ENCODE assay signal across 18 cellular contexts in genomic region chr12:57187222-57188089, GRCh38. TPM values are rescaled to one million over a fixed set of nuclear protein-coding genes. Genes with fewer than 3 reads are reported as not detected.
DNase-seq lines count a peak whose midpoint lies in the region; ATAC-seq and TF ChIP-seq lines count a peak whose summit lies in the region.
"Had no signal": no experiment of that assay in that cellular context is flagged by ENCODE, and none has a peak within 500 bp of the region (broad histone marks: within the 10 kb centered on the region; RNA-seq: fewer than 3 reads in every experiment).

No MANE protein-coding gene starts in this region.

- H3K9me3 ChIP-seq in breast epithelium (no peaks in the 10 kb centered on the region), uterus (no peaks in the 10 kb centered on the region)

- peaks cover 36% of the 10 kb centered on the region for H3K36me3 Mint-ChIP-seq in MCF 10A (ENCODE audit: insufficient read depth, unreplicated experiment)

- no peak overlapping the region for H3K27ac Mint-ChIP-seq in MCF 10A (ENCODE audit: low read depth, unreplicated experiment)

- no peaks in the 10 kb centered on the region for H3K27me3 Mint-ChIP-seq in MCF 10A (ENCODE audit: insufficient read depth, unreplicated experiment)

- DNase-seq in breast epithelium (ENCODE audit: low spot score in 2 of 2), result no peak
- no peak for DNase-seq in MCF 10A (ENCODE audit: unreplicated experiment)
- DNase-seq in RWPE1 (ENCODE audit: low spot score), result no peak
- peak in 2 of 10 donors; percentile 54 to 56 for DNase-seq in dorsolateral prefrontal cortex
- DNase-seq in germinal center (ENCODE audit: low spot score), result no peak
- DNase-seq in uterus, result no peak
- DNase-seq: 8988T; DMS79 treated with DMSO at 0.1 percent for 48 hours; NCI-H1417 treated with DMSO at 0.1 percent for 48 hours; NCI-H187 treated with DMSO at 0.1 percent for 48 hours; NCI-H446; NCI-H526 treated with DMSO at 0.1 percent for 48 hours; NK-92 treated with Interleukin-12 subunit alpha and Interleukin-12 subunit beta, amount 100 ng/mL, for 24 hours; Right ventricle myocardium superior had no signal

- H3K27me3 ChIP-seq in breast epithelium (no peaks in the 10 kb centered on the region), dorsolateral prefrontal cortex (no peaks in the 10 kb centered on the region), uterus (no peaks in the 10 kb centered on the region)

- H3K36me3 ChIP-seq in breast epithelium (no peaks in the 10 kb centered on the region), uterus (no peaks in the 10 kb centered on the region)

- TF ChIP-seq CTCF in breast epithelium (IDR thresholded peaks at IDR 0.05), result no peak
- TF ChIP-seq CTCF in MCF 10A (IDR thresholded peaks at IDR 0.05; ENCODE audit: unreplicated experiment), result no peak
- TF ChIP-seq CTCF in RWPE1 (conservative IDR thresholded peaks at IDR 0.05; ENCODE audit: low read depth), result no peak
- no peak for TF ChIP-seq CTCF in dorsolateral prefrontal cortex (IDR thresholded peaks at IDR 0.05 in 54 of 56, conservative IDR thresholded peaks at IDR 0.05 in 2 of 56; ENCODE audit: low read depth in 1 of 56, partially characterized antibody in 56 of 56)
- TF ChIP-seq CTCF in uterus (IDR thresholded peaks at IDR 0.05), result no peak

- no peaks in the 10 kb centered on the region for H3K9me3 Mint-ChIP-seq in MCF 10A (ENCODE audit: unreplicated experiment)

- intact Hi-C loops in breast epithelium (cut with DNase I; ENCODE audit: low total_unique reads), result no loop called here
- intact Hi-C loops in MCF 10A (cut with micrococcal nuclease), result no loop called here
- intact Hi-C loops in dorsolateral prefrontal cortex (cut with DNase I), result no loop called here
- intact Hi-C loops in uterus (cut with DNase I; ENCODE audit: low total_unique reads), result no loop called here

- CTCF ChIA-PET in MCF 10A (lab: Yijun Ruan, JAX), result interaction anchor here (0.5 to 4.0 kb wide), 13 partner anchors 10 to 565 kb away, joined by 3 to 30 read pairs (median 4); partner anchors contain the start of genes CDK4, LRP1 and STAT6
- CTCF ChIA-PET in RWPE1 (lab: Yijun Ruan, JAX), result interaction anchor here (0.6 to 9.6 kb wide), 6 partner anchors 12 to 87 kb away, joined by 3 to 89 read pairs (median 7); partner anchors contain the start of gene LRP1

- H3K4me3 ChIP-seq in breast epithelium (no peak overlapping the region), dorsolateral prefrontal cortex (no peak overlapping the region), uterus (no peak overlapping the region)
- H3K4me3 ChIP-seq: SK-N-MC had no signal

- no peak overlapping the region for H3K4me3 Mint-ChIP-seq in MCF 10A (ENCODE audit: unreplicated experiment)

- TF ChIP-seq POLR2A in breast epithelium (IDR thresholded peaks at IDR 0.05), result no peak
- TF ChIP-seq POLR2A in uterus (IDR thresholded peaks at IDR 0.05), result no peak

- BruUV-seq in MCF 10A (replicated peaks; lab: Mats Ljungman, UMichigan), result no TSS peak

- no peak for ATAC-seq in HG03095 (IDR thresholded peaks at IDR 0.05; ENCODE audit: unreplicated experiment)
- no peak for ATAC-seq in HG03159 (IDR thresholded peaks at IDR 0.05; ENCODE audit: unreplicated experiment)

- H3K4me1 ChIP-seq in breast epithelium (no peaks in the 10 kb centered on the region), uterus (no peaks in the 10 kb centered on the region)

- H3K27ac ChIP-seq in breast epithelium, result peak overlapping the region; percentile 40 to 64
- peak overlapping the region; percentile 42 for H3K27ac ChIP-seq in RWPE1
- H3K27ac ChIP-seq in dorsolateral prefrontal cortex, result peak overlapping the region in 36 of 59 donors; percentile 4 to 73 (median 42)
- no peak overlapping the region for H3K27ac ChIP-seq in uterus
- H3K27ac ChIP-seq: KMS-11, SK-N-MC had no signal

- POLR2A ChIA-PET in MCF 10A (lab: Yijun Ruan, JAX) (interaction anchor here (0.6 to 1.7 kb wide), 4 partner anchors 9 to 100 kb away, joined by 3 to 7 read pairs (median 3); no protein-coding TSS in a partner anchor), RWPE1 (lab: Yijun Ruan, JAX; ENCODE audit: low non-redundant PET) (no interaction called here)

- peaks cover 9% of the 10 kb centered on the region for H3K4me1 Mint-ChIP-seq in MCF 10A (ENCODE audit: insufficient read depth, unreplicated experiment)

RNA-seq across cellular contexts. Expression of gene NXPH4, which starts 29.1 kb away (rescaled TPM):
- total RNA-seq in breast epithelium, result under 1 TPM in 1 of 3 donors, not detected in 2; 0.33 TPM
- 2.2 and 2.8 TPM in 2 replicates for total RNA-seq in MCF 10A (2022)
- 10 to 100 TPM in 3 of 120 experiments, 1 to 10 TPM in 113, under 1 TPM in 4; 0.56 to 14.0 (median 4.6) TPM for total RNA-seq in dorsolateral prefrontal cortex
- 1 to 10 TPM in 1 of 4 donors, not detected in 3; 6.3 TPM for total RNA-seq in uterus

RNA-seq across cellular contexts. Expression of gene LRP1-AS, which starts 40.0 kb away (rescaled TPM):
- total RNA-seq in breast epithelium (not detected), MCF 10A (2022) (not detected in 2 replicates), dorsolateral prefrontal cortex (under 1 TPM in 2 of 120 experiments, not detected in 118; 0.76 to 0.81 TPM), uterus (not detected)
- total RNA-seq: Right ventricle myocardium superior had no signal

RNA-seq across cellular contexts. Expression of gene SHMT2, which starts 42.1 kb away (rescaled TPM):
- total RNA-seq in breast epithelium (10 to 100 TPM; 37.9 to 63.3 (median 46.7) TPM), MCF 10A (2022) (375 and 421 TPM in 2 replicates), dorsolateral prefrontal cortex (10 to 100 TPM; 16.2 to 50.9 (median 31.5) TPM), uterus (100 to 1,000 TPM in 1 of 4 donors, 10 to 100 TPM in 3; 12.4 to 128 (median 35.3) TPM)

RNA-seq across cellular contexts. Expression of gene LRP1, which starts 59.2 kb away (rescaled TPM):
- 100 to 1,000 TPM; 102 to 894 (median 240) TPM for total RNA-seq in breast epithelium
- 18.9 and 25.3 TPM in 2 replicates for total RNA-seq in MCF 10A (2022)
- total RNA-seq in dorsolateral prefrontal cortex, result 100 to 1,000 TPM; 152 to 428 (median 234) TPM
- total RNA-seq in uterus, result 100 to 1,000 TPM; 164 to 507 (median 318) TPM

Comparison
In these comparisons a context has a peak if more than half of its experiments do, and no peak if none do; other contexts are left out.
1. H3K27ac ChIP-seq: peak in breast epithelium (2 of 2), RWPE1 (single experiment) and dorsolateral prefrontal cortex (36 of 59); none in uterus (0 of 2).